1 cellular context compared by ENCODE assay signal in the genomic region with DNA sequence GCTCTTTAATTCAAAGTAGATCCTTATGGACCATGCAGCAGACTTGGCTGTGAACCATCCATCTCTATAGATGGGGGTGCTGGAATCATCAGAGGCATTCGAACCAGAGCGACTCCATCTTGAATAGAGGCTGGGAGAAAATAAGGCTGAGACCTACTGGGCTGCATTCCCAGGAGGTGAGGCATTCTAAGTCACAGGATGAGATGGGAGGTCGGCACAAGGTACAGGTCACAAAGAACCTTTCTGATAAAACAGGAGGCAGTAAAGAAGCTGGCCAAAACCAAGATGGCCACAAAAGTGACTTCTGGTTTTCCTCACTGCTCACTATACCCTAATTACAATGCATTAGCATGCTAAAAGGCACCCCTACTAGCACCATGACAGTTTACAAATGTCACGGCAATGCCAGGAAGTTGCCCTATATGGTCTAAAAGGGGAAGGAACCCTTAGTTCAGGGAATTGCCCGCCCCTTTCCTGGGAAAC.
TF ChIP-seq lines count a peak whose summit lies in the region.

No MANE protein-coding gene starts in this region.

TF ChIP-seq in K562, 482 proteins besides CTCF, POLR2A, EP300 and RAD21 (continued from another document and continues in another):
- TF ChIP-seq, protein P1, sequence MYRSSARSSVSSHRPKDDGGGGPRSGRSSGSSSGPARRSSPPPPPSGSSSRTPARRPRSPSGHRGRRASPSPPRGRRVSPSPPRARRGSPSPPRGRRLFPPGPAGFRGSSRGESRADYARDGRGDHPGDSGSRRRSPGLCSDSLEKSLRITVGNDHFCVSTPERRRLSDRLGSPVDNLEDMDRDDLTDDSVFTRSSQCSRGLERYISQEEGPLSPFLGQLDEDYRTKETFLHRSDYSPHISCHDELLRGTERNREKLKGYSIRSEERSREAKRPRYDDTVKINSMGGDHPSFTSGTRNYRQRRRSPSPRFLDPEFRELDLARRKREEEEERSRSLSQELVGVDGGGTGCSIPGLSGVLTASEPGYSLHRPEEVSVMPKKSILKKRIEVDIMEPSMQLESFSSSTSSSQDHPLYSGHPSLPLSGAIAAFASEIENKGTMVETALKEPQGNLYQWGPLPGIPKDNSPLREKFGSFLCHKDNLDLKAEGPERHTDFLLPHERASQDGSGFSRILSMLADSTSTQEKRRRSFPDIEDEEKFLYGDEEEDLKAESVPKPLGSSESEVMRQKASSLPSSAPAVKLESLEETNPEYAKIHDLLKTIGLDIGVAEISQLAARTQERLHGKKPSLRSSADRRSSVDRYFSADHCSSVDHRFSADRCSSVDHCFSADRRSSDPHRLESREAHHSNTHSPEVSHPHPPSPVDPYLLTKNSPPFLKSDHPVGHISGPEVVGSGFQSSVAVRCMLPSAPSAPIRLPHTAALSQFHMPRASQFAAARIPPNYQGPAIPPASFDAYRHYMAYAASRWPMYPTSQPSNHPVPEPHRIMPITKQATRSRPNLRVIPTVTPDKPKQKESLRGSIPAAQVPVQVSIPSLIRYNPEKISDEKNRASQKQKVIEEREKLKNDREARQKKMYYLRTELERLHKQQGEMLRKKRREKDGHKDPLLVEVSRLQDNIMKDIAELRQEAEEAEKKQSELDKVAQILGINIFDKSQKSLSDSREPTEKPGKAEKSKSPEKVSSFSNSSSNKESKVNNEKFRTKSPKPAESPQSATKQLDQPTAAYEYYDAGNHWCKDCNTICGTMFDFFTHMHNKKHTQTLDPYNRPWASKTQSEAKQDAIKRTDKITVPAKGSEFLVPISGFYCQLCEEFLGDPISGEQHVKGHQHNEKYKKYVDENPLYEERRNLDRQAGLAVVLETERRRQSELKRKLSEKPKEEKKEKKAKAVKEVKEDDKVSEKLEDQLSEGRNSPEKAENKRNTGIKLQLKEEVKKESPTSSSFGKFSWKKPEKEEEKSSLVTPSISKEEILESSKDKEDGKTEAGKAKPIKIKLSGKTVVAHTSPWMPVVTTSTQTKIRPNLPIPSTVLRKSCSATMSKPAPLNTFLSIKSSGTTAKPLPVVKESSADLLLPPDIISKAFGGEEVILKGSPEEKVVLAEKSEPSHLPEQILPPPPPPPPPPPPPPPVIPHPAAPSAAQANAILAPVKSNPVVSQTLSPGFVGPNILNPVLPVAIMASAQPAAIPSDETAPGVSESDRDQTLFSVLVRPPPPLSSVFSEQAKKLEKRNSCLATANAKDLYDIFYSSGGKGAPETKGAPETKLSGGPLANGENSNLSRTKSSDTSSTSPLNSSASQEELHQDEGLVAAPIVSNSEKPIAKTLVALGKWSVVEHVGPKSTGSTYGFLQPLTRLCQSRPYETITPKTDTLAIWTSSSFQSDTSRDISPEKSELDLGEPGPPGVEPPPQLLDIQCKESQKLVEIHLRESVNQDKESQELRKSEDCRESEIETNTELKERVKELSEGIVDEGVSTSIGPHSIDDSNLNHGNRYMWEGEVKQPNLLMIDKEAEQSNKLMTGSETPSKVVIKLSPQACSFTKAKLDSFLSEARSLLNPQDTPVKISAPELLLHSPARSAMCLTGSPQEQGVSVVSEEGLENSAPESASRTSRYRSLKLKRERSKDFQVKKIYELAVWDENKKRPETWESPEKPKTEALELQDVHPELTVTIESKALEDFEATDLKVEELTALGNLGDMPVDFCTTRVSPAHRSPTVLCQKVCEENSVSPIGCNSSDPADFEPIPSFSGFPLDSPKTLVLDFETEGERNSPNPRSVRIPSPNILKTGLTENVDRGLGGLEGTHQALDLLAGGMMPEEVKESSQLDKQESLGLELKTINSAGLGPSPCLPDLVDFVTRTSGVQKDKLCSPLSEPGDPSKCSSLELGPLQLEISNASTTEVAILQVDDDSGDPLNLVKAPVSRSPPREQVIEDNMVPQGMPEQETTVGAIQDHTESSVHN (IDR thresholded peaks at IDR 0.05; ENCODE audit: borderline replicate concordance in 1 of 2, low read depth in 1 of 2) = no peak
- TF ChIP-seq SREBF1 (IDR thresholded peaks at IDR 0.05; ENCODE audit: borderline replicate concordance, low read depth, low read length) (no peak), HNRNPH1 (optimal IDR thresholded peaks at IDR 0.05; ENCODE audit: low read depth, low read length) (no peak), CAMTA2 (CRISPR knock-in tag; conservative IDR thresholded peaks at IDR 0.05) (no peak), ARID2 (IDR thresholded peaks at IDR 0.05) (no peak), PHF21A (IDR thresholded peaks at IDR 0.05; ENCODE audit: borderline replicate concordance, low read depth) (no peak), ESRRB (CRISPR knock-in tag; IDR thresholded peaks at IDR 0.05; ENCODE audit: borderline replicate concordance) (no peak), ZNF584 (CRISPR knock-in tag; IDR thresholded peaks at IDR 0.05; ENCODE audit: low read depth) (peak; percentile 92), RBM34 (IDR thresholded peaks at IDR 0.05; ENCODE audit: borderline replicate concordance, insufficient read depth, low read length) (no peak), NFIC (IDR thresholded peaks at IDR 0.05) (no peak), SREBF2 (CRISPR knock-in tag; IDR thresholded peaks at IDR 0.05) (no peak), BRD9 (IDR thresholded peaks at IDR 0.05; ENCODE audit: low read depth, partially characterized antibody) (no peak), PHTF2 (CRISPR knock-in tag; IDR thresholded peaks at IDR 0.05) (no peak), RBM17 (IDR thresholded peaks at IDR 0.05; ENCODE audit: borderline replicate concordance, low read depth, low read length) (no peak), ZNF263 (CRISPR knock-in tag; IDR thresholded peaks at IDR 0.05; ENCODE audit: borderline replicate concordance) (no peak), XRCC4 (IDR thresholded peaks at IDR 0.05; ENCODE audit: extremely low read depth, insufficient read depth, insufficient read length) (no peak), CREB1 (IDR thresholded peaks at IDR 0.05) (no peak), CREB1 (CRISPR knock-in tag; IDR thresholded peaks at IDR 0.05) (no peak), ZNF165 (CRISPR knock-in tag; IDR thresholded peaks at IDR 0.05; ENCODE audit: borderline replicate concordance) (peak; percentile 83; the same call in 1 of the 2 replicates), MYNN (IDR thresholded peaks at IDR 0.05) (no peak), MYNN (CRISPR knock-in tag; IDR thresholded peaks at IDR 0.05) (no peak), CHD2 (IDR thresholded peaks at IDR 0.05; ENCODE audit: low read depth, low read length) (no peak)
- TF ChIP-seq, protein P2, sequence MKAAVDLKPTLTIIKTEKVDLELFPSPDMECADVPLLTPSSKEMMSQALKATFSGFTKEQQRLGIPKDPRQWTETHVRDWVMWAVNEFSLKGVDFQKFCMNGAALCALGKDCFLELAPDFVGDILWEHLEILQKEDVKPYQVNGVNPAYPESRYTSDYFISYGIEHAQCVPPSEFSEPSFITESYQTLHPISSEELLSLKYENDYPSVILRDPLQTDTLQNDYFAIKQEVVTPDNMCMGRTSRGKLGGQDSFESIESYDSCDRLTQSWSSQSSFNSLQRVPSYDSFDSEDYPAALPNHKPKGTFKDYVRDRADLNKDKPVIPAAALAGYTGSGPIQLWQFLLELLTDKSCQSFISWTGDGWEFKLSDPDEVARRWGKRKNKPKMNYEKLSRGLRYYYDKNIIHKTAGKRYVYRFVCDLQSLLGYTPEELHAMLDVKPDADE (conservative IDR thresholded peaks at IDR 0.05; ENCODE audit: control insufficient read depth, low read depth, low read length) = no peak
- TF ChIP-seq, protein P3, sequence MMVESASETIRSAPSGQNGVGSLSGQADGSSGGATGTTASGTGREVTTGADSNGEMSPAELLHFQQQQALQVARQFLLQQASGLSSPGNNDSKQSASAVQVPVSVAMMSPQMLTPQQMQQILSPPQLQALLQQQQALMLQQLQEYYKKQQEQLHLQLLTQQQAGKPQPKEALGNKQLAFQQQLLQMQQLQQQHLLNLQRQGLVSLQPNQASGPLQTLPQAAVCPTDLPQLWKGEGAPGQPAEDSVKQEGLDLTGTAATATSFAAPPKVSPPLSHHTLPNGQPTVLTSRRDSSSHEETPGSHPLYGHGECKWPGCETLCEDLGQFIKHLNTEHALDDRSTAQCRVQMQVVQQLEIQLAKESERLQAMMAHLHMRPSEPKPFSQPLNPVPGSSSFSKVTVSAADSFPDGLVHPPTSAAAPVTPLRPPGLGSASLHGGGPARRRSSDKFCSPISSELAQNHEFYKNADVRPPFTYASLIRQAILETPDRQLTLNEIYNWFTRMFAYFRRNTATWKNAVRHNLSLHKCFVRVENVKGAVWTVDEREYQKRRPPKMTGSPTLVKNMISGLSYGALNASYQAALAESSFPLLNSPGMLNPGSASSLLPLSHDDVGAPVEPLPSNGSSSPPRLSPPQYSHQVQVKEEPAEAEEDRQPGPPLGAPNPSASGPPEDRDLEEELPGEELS (CRISPR knock-in tag; IDR thresholded peaks at IDR 0.05; ENCODE audit: borderline replicate concordance) = no peak
- TF ChIP-seq, protein P4, sequence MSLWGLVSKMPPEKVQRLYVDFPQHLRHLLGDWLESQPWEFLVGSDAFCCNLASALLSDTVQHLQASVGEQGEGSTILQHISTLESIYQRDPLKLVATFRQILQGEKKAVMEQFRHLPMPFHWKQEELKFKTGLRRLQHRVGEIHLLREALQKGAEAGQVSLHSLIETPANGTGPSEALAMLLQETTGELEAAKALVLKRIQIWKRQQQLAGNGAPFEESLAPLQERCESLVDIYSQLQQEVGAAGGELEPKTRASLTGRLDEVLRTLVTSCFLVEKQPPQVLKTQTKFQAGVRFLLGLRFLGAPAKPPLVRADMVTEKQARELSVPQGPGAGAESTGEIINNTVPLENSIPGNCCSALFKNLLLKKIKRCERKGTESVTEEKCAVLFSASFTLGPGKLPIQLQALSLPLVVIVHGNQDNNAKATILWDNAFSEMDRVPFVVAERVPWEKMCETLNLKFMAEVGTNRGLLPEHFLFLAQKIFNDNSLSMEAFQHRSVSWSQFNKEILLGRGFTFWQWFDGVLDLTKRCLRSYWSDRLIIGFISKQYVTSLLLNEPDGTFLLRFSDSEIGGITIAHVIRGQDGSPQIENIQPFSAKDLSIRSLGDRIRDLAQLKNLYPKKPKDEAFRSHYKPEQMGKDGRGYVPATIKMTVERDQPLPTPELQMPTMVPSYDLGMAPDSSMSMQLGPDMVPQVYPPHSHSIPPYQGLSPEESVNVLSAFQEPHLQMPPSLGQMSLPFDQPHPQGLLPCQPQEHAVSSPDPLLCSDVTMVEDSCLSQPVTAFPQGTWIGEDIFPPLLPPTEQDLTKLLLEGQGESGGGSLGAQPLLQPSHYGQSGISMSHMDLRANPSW (CRISPR knock-in tag; IDR thresholded peaks at IDR 0.05) = no peak
- TF ChIP-seq, protein P5, sequence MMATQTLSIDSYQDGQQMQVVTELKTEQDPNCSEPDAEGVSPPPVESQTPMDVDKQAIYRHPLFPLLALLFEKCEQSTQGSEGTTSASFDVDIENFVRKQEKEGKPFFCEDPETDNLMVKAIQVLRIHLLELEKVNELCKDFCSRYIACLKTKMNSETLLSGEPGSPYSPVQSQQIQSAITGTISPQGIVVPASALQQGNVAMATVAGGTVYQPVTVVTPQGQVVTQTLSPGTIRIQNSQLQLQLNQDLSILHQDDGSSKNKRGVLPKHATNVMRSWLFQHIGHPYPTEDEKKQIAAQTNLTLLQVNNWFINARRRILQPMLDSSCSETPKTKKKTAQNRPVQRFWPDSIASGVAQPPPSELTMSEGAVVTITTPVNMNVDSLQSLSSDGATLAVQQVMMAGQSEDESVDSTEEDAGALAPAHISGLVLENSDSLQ (IDR thresholded peaks at IDR 0.05) = no peak
- TF ChIP-seq, protein P6, sequence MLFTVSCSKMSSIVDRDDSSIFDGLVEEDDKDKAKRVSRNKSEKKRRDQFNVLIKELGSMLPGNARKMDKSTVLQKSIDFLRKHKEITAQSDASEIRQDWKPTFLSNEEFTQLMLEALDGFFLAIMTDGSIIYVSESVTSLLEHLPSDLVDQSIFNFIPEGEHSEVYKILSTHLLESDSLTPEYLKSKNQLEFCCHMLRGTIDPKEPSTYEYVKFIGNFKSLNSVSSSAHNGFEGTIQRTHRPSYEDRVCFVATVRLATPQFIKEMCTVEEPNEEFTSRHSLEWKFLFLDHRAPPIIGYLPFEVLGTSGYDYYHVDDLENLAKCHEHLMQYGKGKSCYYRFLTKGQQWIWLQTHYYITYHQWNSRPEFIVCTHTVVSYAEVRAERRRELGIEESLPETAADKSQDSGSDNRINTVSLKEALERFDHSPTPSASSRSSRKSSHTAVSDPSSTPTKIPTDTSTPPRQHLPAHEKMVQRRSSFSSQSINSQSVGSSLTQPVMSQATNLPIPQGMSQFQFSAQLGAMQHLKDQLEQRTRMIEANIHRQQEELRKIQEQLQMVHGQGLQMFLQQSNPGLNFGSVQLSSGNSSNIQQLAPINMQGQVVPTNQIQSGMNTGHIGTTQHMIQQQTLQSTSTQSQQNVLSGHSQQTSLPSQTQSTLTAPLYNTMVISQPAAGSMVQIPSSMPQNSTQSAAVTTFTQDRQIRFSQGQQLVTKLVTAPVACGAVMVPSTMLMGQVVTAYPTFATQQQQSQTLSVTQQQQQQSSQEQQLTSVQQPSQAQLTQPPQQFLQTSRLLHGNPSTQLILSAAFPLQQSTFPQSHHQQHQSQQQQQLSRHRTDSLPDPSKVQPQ (CRISPR knock-in tag; IDR thresholded peaks at IDR 0.05; ENCODE audit: borderline replicate concordance) = no peak
- TF ChIP-seq, protein P7, sequence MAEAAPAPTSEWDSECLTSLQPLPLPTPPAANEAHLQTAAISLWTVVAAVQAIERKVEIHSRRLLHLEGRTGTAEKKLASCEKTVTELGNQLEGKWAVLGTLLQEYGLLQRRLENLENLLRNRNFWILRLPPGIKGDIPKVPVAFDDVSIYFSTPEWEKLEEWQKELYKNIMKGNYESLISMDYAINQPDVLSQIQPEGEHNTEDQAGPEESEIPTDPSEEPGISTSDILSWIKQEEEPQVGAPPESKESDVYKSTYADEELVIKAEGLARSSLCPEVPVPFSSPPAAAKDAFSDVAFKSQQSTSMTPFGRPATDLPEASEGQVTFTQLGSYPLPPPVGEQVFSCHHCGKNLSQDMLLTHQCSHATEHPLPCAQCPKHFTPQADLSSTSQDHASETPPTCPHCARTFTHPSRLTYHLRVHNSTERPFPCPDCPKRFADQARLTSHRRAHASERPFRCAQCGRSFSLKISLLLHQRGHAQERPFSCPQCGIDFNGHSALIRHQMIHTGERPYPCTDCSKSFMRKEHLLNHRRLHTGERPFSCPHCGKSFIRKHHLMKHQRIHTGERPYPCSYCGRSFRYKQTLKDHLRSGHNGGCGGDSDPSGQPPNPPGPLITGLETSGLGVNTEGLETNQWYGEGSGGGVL (CRISPR knock-in tag; IDR thresholded peaks at IDR 0.05) = no peak
- TF ChIP-seq, protein P8, sequence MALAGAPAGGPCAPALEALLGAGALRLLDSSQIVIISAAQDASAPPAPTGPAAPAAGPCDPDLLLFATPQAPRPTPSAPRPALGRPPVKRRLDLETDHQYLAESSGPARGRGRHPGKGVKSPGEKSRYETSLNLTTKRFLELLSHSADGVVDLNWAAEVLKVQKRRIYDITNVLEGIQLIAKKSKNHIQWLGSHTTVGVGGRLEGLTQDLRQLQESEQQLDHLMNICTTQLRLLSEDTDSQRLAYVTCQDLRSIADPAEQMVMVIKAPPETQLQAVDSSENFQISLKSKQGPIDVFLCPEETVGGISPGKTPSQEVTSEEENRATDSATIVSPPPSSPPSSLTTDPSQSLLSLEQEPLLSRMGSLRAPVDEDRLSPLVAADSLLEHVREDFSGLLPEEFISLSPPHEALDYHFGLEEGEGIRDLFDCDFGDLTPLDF (CRISPR knock-in tag; IDR thresholded peaks at IDR 0.05) = no peak
